1 cellular context compared by ENCODE assay signal in genomic region chr10:32962541-32962940, GRCh38.
TF ChIP-seq lines count a peak whose summit lies in the region.

No MANE protein-coding gene starts in this region.

TF ChIP-seq in IMR-90, 13 proteins besides CTCF, POLR2A, EP300 and RAD21 (continued from another document):
- TF ChIP-seq MXI1 (IDR thresholded peaks at IDR 0.05; ENCODE audit: borderline replicate concordance, low read depth, low read length) (no peak), MAZ (IDR thresholded peaks at IDR 0.05; ENCODE audit: borderline replicate concordance, low read depth, low read length) (no peak), CEBPB (IDR thresholded peaks at IDR 0.05; ENCODE audit: low read depth, low read length) (no peak), NFE2L2 (IDR thresholded peaks at IDR 0.05; ENCODE audit: low read depth, low read length) (no peak), RFX5 (IDR thresholded peaks at IDR 0.05; ENCODE audit: low read depth, low read length) (no peak), FOS (IDR thresholded peaks at IDR 0.05; ENCODE audit: low read depth, low read length) (no peak), SMC3 (IDR thresholded peaks at IDR 0.05; ENCODE audit: low read depth, low read length) (no peak), BHLHE40 (IDR thresholded peaks at IDR 0.05; ENCODE audit: low read depth, low read length) (no peak), RCOR1 (IDR thresholded peaks at IDR 0.05; ENCODE audit: insufficient replicate concordance, low read length) (no peak), MAFK (IDR thresholded peaks at IDR 0.05; ENCODE audit: low read depth, low read length) (no peak)
- TF ChIP-seq, protein P1, sequence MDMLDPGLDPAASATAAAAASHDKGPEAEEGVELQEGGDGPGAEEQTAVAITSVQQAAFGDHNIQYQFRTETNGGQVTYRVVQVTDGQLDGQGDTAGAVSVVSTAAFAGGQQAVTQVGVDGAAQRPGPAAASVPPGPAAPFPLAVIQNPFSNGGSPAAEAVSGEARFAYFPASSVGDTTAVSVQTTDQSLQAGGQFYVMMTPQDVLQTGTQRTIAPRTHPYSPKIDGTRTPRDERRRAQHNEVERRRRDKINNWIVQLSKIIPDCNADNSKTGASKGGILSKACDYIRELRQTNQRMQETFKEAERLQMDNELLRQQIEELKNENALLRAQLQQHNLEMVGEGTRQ (IDR thresholded peaks at IDR 0.05; ENCODE audit: low read depth, low read length) = no peak
- TF ChIP-seq, protein P2, sequence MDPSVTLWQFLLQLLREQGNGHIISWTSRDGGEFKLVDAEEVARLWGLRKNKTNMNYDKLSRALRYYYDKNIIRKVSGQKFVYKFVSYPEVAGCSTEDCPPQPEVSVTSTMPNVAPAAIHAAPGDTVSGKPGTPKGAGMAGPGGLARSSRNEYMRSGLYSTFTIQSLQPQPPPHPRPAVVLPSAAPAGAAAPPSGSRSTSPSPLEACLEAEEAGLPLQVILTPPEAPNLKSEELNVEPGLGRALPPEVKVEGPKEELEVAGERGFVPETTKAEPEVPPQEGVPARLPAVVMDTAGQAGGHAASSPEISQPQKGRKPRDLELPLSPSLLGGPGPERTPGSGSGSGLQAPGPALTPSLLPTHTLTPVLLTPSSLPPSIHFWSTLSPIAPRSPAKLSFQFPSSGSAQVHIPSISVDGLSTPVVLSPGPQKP (IDR thresholded peaks at IDR 0.05; ENCODE audit: borderline replicate concordance, low read depth, low read length) = no peak
TF ChIP-seq in IMR-90: peak in this region for 0.
